14 cellular contexts compared by ENCODE assay signal in genomic region chr12:123064356-123064755, GRCh38.
DNase-seq lines count a peak whose midpoint lies in the region; ATAC-seq and TF ChIP-seq lines count a peak whose summit lies in the region.
"Had no signal": no experiment of that assay in that cellular context is flagged by ENCODE, and none has a peak within 500 bp of the region (broad histone marks: within the 10 kb centered on the region; RNA-seq: fewer than 3 reads in every experiment).

No MANE protein-coding gene starts in this region.

- H3K36me3 ChIP-seq in ovary: no peaks in the 10 kb centered on the region
- H3K36me3 ChIP-seq: WERI-Rb-1 had no signal

- no peaks in the 10 kb centered on the region for H3K9me3 Mint-ChIP-seq in activated naive CD4-positive, alpha-beta T cell treated with anti-CD3 and anti-CD28 coated beads, Interleukin-2, amount 10 ng/mL, durations not matched to agents 7 days and 5 days
- no peaks in the 10 kb centered on the region for H3K9me3 Mint-ChIP-seq in activated T-helper 17 cell treated with anti-CD3 and anti-CD28 coated beads, Interleukin-2, amount 50 U/mL, for 72 hours
- H3K9me3 Mint-ChIP-seq: stimulated activated effector memory CD8-positive, alpha-beta T cell treated with anti-CD3 and anti-CD28 coated beads, Interleukin-12 subunit alpha, Interleukin-12 subunit beta, amount 100 ng/mL, for 72 hours had no signal

- H3K27ac Mint-ChIP-seq in activated naive CD4-positive, alpha-beta T cell treated with anti-CD3 and anti-CD28 coated beads, Interleukin-2, amount 10 ng/mL, durations not matched to agents 7 days and 5 days: peak overlapping the region; percentile 7
- H3K27ac Mint-ChIP-seq in activated T-helper 17 cell treated with anti-CD3 and anti-CD28 coated beads, Interleukin-2, amount 50 U/mL, for 72 hours: no peak overlapping the region

- 6 to 38% (median 15%) methylated on average over 8 of the region's 8 CpGs for WGBS in ovary, 3 donors

- no peaks in the 10 kb centered on the region for H3K27me3 Mint-ChIP-seq in activated naive CD4-positive, alpha-beta T cell treated with anti-CD3 and anti-CD28 coated beads, Interleukin-2, amount 10 ng/mL, durations not matched to agents 7 days and 5 days
- no peaks in the 10 kb centered on the region for H3K27me3 Mint-ChIP-seq in activated T-helper 17 cell treated with anti-CD3 and anti-CD28 coated beads, Interleukin-2, amount 50 U/mL, for 72 hours

- ATAC-seq in GM19463 (IDR thresholded peaks at IDR 0.05; ENCODE audit: unreplicated experiment) (no peak), HG02884 (IDR thresholded peaks at IDR 0.05; ENCODE audit: unreplicated experiment) (no peak), HG03439 (IDR thresholded peaks at IDR 0.05; ENCODE audit: unreplicated experiment) (no peak)
- no peak for ATAC-seq in activated T-helper 17 cell treated with anti-CD3 and anti-CD28 coated beads, Interleukin-2, amount 50 U/mL, for 72 hours (replicated peaks)
- ATAC-seq: stimulated activated effector memory CD8-positive, alpha-beta T cell treated with anti-CD3 and anti-CD28 coated beads, Interleukin-12 subunit alpha, Interleukin-12 subunit beta, amount 100 ng/mL, for 72 hours had no signal

- peaks cover 3% of the 10 kb centered on the region for H3K36me3 Mint-ChIP-seq in activated naive CD4-positive, alpha-beta T cell treated with anti-CD3 and anti-CD28 coated beads, Interleukin-2, amount 10 ng/mL, durations not matched to agents 7 days and 5 days
- no peaks in the 10 kb centered on the region for H3K36me3 Mint-ChIP-seq in activated T-helper 17 cell treated with anti-CD3 and anti-CD28 coated beads, Interleukin-2, amount 50 U/mL, for 72 hours (ENCODE audit: low read depth)
- H3K36me3 Mint-ChIP-seq: stimulated activated effector memory CD8-positive, alpha-beta T cell treated with anti-CD3 and anti-CD28 coated beads, Interleukin-12 subunit alpha, Interleukin-12 subunit beta, amount 100 ng/mL, for 72 hours had no signal

- no peak for TF ChIP-seq EP300 in ovary (IDR thresholded peaks at IDR 0.05)

- peaks cover 30% of the 10 kb centered on the region for H3K4me1 Mint-ChIP-seq in activated naive CD4-positive, alpha-beta T cell treated with anti-CD3 and anti-CD28 coated beads, Interleukin-2, amount 10 ng/mL, durations not matched to agents 7 days and 5 days
- H3K4me1 Mint-ChIP-seq in activated T-helper 17 cell treated with anti-CD3 and anti-CD28 coated beads, Interleukin-2, amount 50 U/mL, for 72 hours: no peaks in the 10 kb centered on the region

- H3K4me3 ChIP-seq in ovary: no peak overlapping the region

- H3K27ac ChIP-seq in ovary: peak overlapping the region; percentile 11 to 91
- H3K27ac ChIP-seq: WERI-Rb-1 had no signal

- no peak for TF ChIP-seq POLR2A in ovary (IDR thresholded peaks at IDR 0.05)

- peaks cover 57% of the 10 kb centered on the region for H3K4me1 ChIP-seq in ovary (ENCODE audit: insufficient read depth)

- H3K9me3 ChIP-seq in ovary: no peaks in the 10 kb centered on the region
- H3K9me3 ChIP-seq: SK-N-SH had no signal

- CTCF ChIA-PET in activated naive CD4-positive, alpha-beta T cell treated with anti-CD3 and anti-CD28 coated beads, Interleukin-2, amount 10 ng/mL, durations not matched to agents 7 days and 5 days (lab: Charles Lee): interaction anchor here (1.5 to 2.2 kb wide), 2 partner anchors 11 to 21 kb away, joined by 8 to 10 read pairs; no protein-coding TSS in a partner anchor

- TF ChIP-seq CTCF in ovary (IDR thresholded peaks at IDR 0.05): no peak

- DNase-seq in activated naive CD4-positive, alpha-beta T cell treated with anti-CD3 and anti-CD28 coated beads, Interleukin-2, amount 10 ng/mL, durations not matched to agents 7 days and 5 days: no peak
- DNase-seq in activated naive CD4-positive, alpha-beta T cell (lab: John Stamatoyannopoulos, UW): no peak
- DNase-seq in cardiac septum (ENCODE audit: low spot score) (peak; percentile 90), ovary (peak; percentile 82 to 87 (median 87))
- DNase-seq: DMS153, H7, NCI-H1417 treated with DMSO at 0.1 percent for 48 hours, SK-N-SH, WERI-Rb-1 had no signal

- intact Hi-C loops in cardiac septum (cut with DNase I) (loop anchor here (2.0 kb wide), 1 partner anchor 32 kb away; no protein-coding TSS in a partner anchor), ovary (cut with DNase I) (loop anchor here in 2 of 4 donors (5.0 kb wide), 2 partner anchors 73 to 78 kb away; no protein-coding TSS in a partner anchor)

- no peak overlapping the region for H3K4me3 Mint-ChIP-seq in activated naive CD4-positive, alpha-beta T cell treated with anti-CD3 and anti-CD28 coated beads, Interleukin-2, amount 10 ng/mL, durations not matched to agents 7 days and 5 days
- H3K4me3 Mint-ChIP-seq in activated T-helper 17 cell treated with anti-CD3 and anti-CD28 coated beads, Interleukin-2, amount 50 U/mL, for 72 hours: no peak overlapping the region
- H3K4me3 Mint-ChIP-seq: stimulated activated effector memory CD8-positive, alpha-beta T cell treated with anti-CD3 and anti-CD28 coated beads, Interleukin-12 subunit alpha, Interleukin-12 subunit beta, amount 100 ng/mL, for 72 hours had no signal

- H3K27me3 ChIP-seq in ovary: no peaks in the 10 kb centered on the region

Comparison
In these comparisons a context has a peak if more than half of its experiments do, and no peak if none do; other contexts are left out.
1. DNase-seq: peak in cardiac septum (single experiment) and ovary (5 of 5); none in activated naive CD4-positive, alpha-beta T cell treated with anti-CD3 and anti-CD28 coated beads, Interleukin-2, amount 10 ng/mL, durations not matched to agents 7 days and 5 days (single experiment) and activated naive CD4-positive, alpha-beta T cell (0 of 4).